ENCODE assay signal across 10 cellular contexts in the genomic region with DNA sequence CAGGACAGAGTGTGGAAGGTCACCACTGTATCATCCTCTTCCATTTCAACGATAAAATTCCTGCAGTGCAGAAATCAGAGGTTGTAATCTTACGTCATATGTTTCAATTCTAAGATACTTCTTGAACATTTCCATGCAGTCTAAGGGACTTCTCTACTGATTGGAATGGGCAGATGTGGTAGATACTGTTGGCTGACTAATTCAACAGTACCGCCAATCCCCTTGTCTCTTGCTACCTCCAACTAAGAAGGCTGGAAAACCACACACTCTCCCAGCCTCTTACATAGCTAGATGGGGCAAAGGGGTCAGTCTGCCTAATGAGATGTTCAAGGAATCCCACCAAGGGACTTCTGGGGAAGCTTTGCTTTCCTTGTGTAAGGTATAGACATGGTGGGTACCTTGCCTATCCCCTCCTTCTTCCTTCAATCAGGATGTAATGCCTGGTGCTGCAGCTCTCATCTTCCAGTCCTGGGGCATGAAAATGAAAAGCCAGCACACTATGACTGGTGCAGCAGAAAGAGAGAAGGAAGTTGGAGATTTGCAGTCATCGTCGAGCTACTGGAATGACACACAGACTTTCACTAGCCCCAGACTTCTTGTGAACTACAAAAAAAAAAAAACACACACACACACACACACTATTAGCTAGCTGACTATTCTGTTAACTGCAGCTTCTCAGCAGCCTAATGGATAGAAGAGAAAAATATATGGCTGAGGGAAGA.
DNase-seq lines count a peak whose midpoint lies in the region; ATAC-seq and TF ChIP-seq lines count a peak whose summit lies in the region.
"Had no signal": no experiment of that assay in that cellular context is flagged by ENCODE, and none has a peak within 500 bp of the region (broad histone marks: within the 10 kb centered on the region; RNA-seq: fewer than 3 reads in every experiment).

No MANE protein-coding gene starts in this region.

- peak; percentile 42 to 47 for DNase-seq in stimulated activated CD4-positive, alpha-beta T cell treated with anti-CD3 and anti-CD28 coated beads, Interleukin-2, amount 100 ng/mL, for 24 hours
- DNase-seq in stimulated activated CD4-positive, alpha-beta T cell treated with anti-CD3 and anti-CD28 coated beads, Interleukin-4, amount 100 ng/mL, for 4 hours = no peak
- DNase-seq in activated T-cell treated with anti-CD3 and anti-CD28 coated beads, Interleukin-2, amount 50 U/mL, for 4 hours = no peak
- DNase-seq in stimulated activated naive CD8-positive, alpha-beta T cell treated with anti-CD3 and anti-CD28 coated beads, Interleukin-15, amount 100 ng/mL, for 72 hours = peak in 1 of 2 donors; percentile 57
- DNase-seq in MCF 10A (ENCODE audit: unreplicated experiment) (no peak), epidermal melanocyte (ENCODE audit: insufficient read length, low spot score) (no peak)
- DNase-seq: colonic mucosa, hypothalamus had no signal

- H3K27me3 Mint-ChIP-seq in activated T-cell treated with anti-CD3 and anti-CD28 coated beads, Interleukin-2, amount 50 U/mL, for 4 hours (ENCODE audit: low read depth) = no peaks in the 10 kb centered on the region
- no peaks in the 10 kb centered on the region for H3K27me3 Mint-ChIP-seq in stimulated activated naive CD8-positive, alpha-beta T cell treated with anti-CD3 and anti-CD28 coated beads, Interleukin-15, amount 100 ng/mL, for 72 hours
- no peaks in the 10 kb centered on the region for H3K27me3 Mint-ChIP-seq in MCF 10A (ENCODE audit: insufficient read depth, unreplicated experiment)

- CTCF ChIA-PET in MCF 10A (lab: Yijun Ruan, JAX) = interaction anchor here (1.7 to 2.0 kb wide), 2 partner anchors 15 to 219 kb away, joined by 9 to 11 read pairs; no protein-coding TSS in a partner anchor

- ATAC-seq in HG02678 (IDR thresholded peaks at IDR 0.05; ENCODE audit: unreplicated experiment) (peak; percentile 42), GM21423 (IDR thresholded peaks at IDR 0.05; ENCODE audit: unreplicated experiment) (no peak)
- peak; percentile 39 for ATAC-seq in activated T-cell treated with anti-CD3 and anti-CD28 coated beads, Interleukin-2, amount 50 U/mL, for 4 hours
- ATAC-seq in stimulated activated naive CD8-positive, alpha-beta T cell treated with anti-CD3 and anti-CD28 coated beads, Interleukin-15, amount 100 ng/mL, for 72 hours = peak; percentile 51

- POLR2A ChIA-PET in MCF 10A (lab: Yijun Ruan, JAX) = interaction anchor here (0.6 to 1.2 kb wide), 4 partner anchors 13 to 138 kb away, joined by 3 to 4 read pairs (median 4); no protein-coding TSS in a partner anchor

- H3K4me1 Mint-ChIP-seq in activated T-cell treated with anti-CD3 and anti-CD28 coated beads, Interleukin-2, amount 50 U/mL, for 4 hours (ENCODE audit: low read depth) = peaks cover 79% of the 10 kb centered on the region
- H3K4me1 Mint-ChIP-seq in stimulated activated naive CD8-positive, alpha-beta T cell treated with anti-CD3 and anti-CD28 coated beads, Interleukin-15, amount 100 ng/mL, for 72 hours = peaks cover 82% of the 10 kb centered on the region
- H3K4me1 Mint-ChIP-seq in MCF 10A (ENCODE audit: insufficient read depth, unreplicated experiment) = peaks cover 33% of the 10 kb centered on the region

- no peaks in the 10 kb centered on the region for H3K36me3 Mint-ChIP-seq in activated T-cell treated with anti-CD3 and anti-CD28 coated beads, Interleukin-2, amount 50 U/mL, for 4 hours (ENCODE audit: insufficient read depth)
- no peaks in the 10 kb centered on the region for H3K36me3 Mint-ChIP-seq in MCF 10A (ENCODE audit: insufficient read depth, unreplicated experiment)

- intact Hi-C loops in MCF 10A (cut with micrococcal nuclease) = loop anchor here (5.0 kb wide), 1 partner anchor 38 kb away; no protein-coding TSS in a partner anchor

- H3K27ac Mint-ChIP-seq in stimulated activated naive CD8-positive, alpha-beta T cell treated with anti-CD3 and anti-CD28 coated beads, Interleukin-15, amount 100 ng/mL, for 72 hours = peak overlapping the region; percentile 36 to 63
- no peak overlapping the region for H3K27ac Mint-ChIP-seq in MCF 10A (ENCODE audit: low read depth, unreplicated experiment)

- H3K4me3 Mint-ChIP-seq in activated T-cell treated with anti-CD3 and anti-CD28 coated beads, Interleukin-2, amount 50 U/mL, for 4 hours = peak overlapping the region; percentile 35
- H3K4me3 Mint-ChIP-seq in stimulated activated naive CD8-positive, alpha-beta T cell treated with anti-CD3 and anti-CD28 coated beads, Interleukin-15, amount 100 ng/mL, for 72 hours = peak overlapping the region; percentile 41 to 78
- H3K4me3 Mint-ChIP-seq in MCF 10A (ENCODE audit: unreplicated experiment) = no peak overlapping the region

- BruUV-seq in MCF 10A (replicated peaks; lab: Mats Ljungman, UMichigan) = no TSS peak

- H3K9me3 Mint-ChIP-seq in activated T-cell treated with anti-CD3 and anti-CD28 coated beads, Interleukin-2, amount 50 U/mL, for 4 hours = no peaks in the 10 kb centered on the region
- peaks cover 0 to under 1% of the 10 kb centered on the region in 2 donors for H3K9me3 Mint-ChIP-seq in stimulated activated naive CD8-positive, alpha-beta T cell treated with anti-CD3 and anti-CD28 coated beads, Interleukin-15, amount 100 ng/mL, for 72 hours
- H3K9me3 Mint-ChIP-seq in MCF 10A (ENCODE audit: unreplicated experiment) = no peaks in the 10 kb centered on the region

- TF ChIP-seq CTCF in MCF 10A (IDR thresholded peaks at IDR 0.05; ENCODE audit: unreplicated experiment) = no peak

Comparison
In these comparisons a context has a peak if more than half of its experiments do, and no peak if none do; other contexts are left out.
1. DNase-seq: peak in stimulated activated CD4-positive, alpha-beta T cell treated with anti-CD3 and anti-CD28 coated beads, Interleukin-2, amount 100 ng/mL, for 24 hours (2 of 2); none in stimulated activated CD4-positive, alpha-beta T cell treated with anti-CD3 and anti-CD28 coated beads, Interleukin-4, amount 100 ng/mL, for 4 hours (0 of 2), activated T-cell treated with anti-CD3 and anti-CD28 coated beads, Interleukin-2, amount 50 U/mL, for 4 hours (single experiment), MCF 10A (single experiment) and epidermal melanocyte (single experiment).